ENCODE assay signal across 7 cellular contexts in genomic region chr1:153796786-153797659, GRCh38. TPM values are rescaled to one million over a fixed set of nuclear protein-coding genes. Genes with fewer than 3 reads are reported as not detected.
DNase-seq lines count a peak whose midpoint lies in the region; ATAC-seq and TF ChIP-seq lines count a peak whose summit lies in the region.

No MANE protein-coding gene starts in this region.

- no peaks in the 10 kb centered on the region for H4K20me1 ChIP-seq in OCI-LY7 (ENCODE audit: insufficient read depth, low read length)

- H3K36me3 Mint-ChIP-seq in natural killer cell treated with Interleukin-12 subunit alpha and Interleukin-12 subunit beta and Interleukin-15 and Interleukin-18, amount 100 ng/mL, for 72 hours, result no peaks in the 10 kb centered on the region

- CTCF ChIA-PET in OCI-LY7 (lab: Charles Lee; ENCODE audit: unreplicated experiment), result interaction anchor here (1.0 kb wide), 1 partner anchor 190 kb away, joined by 5 read pairs; no protein-coding TSS in a partner anchor

- no peaks in the 10 kb centered on the region for H3K9me2 ChIP-seq in OCI-LY7 (ENCODE audit: insufficient read depth, low read length)

- H3K4me1 ChIP-seq in OCI-LY7 (ENCODE audit: insufficient read depth, low read length, poor library complexity, severe bottlenecking), result peaks cover 5% of the 10 kb centered on the region

- DNase-seq in HT-29 (ENCODE audit: low spot score), result peak; percentile 80
- peak; percentile 88 for DNase-seq in OCI-LY7 (ENCODE audit: low spot score)
- peak; percentile 82 for DNase-seq in activated T-cell treated with anti-CD3 and anti-CD28 coated beads for 1 hour (ENCODE audit: low read depth)
- no peak for DNase-seq in epithelial cell of proximal tubule (ENCODE audit: low read depth)
- DNase-seq in natural killer cell treated with Interleukin-12 subunit alpha and Interleukin-12 subunit beta and Interleukin-15 and Interleukin-18, amount 100 ng/mL, for 72 hours (ENCODE audit: low spot score), result peak; percentile 74
- DNase-seq in stimulated activated naive CD8-positive, alpha-beta T cell treated with anti-CD3 and anti-CD28 coated beads, Interleukin-15, Interleukin-2, amounts not matched to agents 100 U/mL and 50 U/mL, for 24 hours, result peak; percentile 85

- H3K79me2 ChIP-seq in OCI-LY7 (ENCODE audit: insufficient read depth, low read depth, low read length), result no peaks in the 10 kb centered on the region

- H3K4me3 ChIP-seq in OCI-LY7 (ENCODE audit: low read depth, low read length, poor library complexity, severe bottlenecking) (no peak overlapping the region), epithelial cell of proximal tubule (ENCODE audit: low read depth, low read length) (no peak overlapping the region)

- POLR2A ChIA-PET in OCI-LY7 (lab: Charles Lee), result interaction anchor here (1.2 kb wide), 1 partner anchor 191 kb away, joined by 3 read pairs; no protein-coding TSS in a partner anchor

- no peak overlapping the region for H3K4me2 ChIP-seq in OCI-LY7 (ENCODE audit: low read length)

- H3K4me3 Mint-ChIP-seq in natural killer cell treated with Interleukin-12 subunit alpha and Interleukin-12 subunit beta and Interleukin-15 and Interleukin-18, amount 100 ng/mL, for 72 hours, result no peak overlapping the region

- no peaks in the 10 kb centered on the region for H3K9me3 Mint-ChIP-seq in natural killer cell treated with Interleukin-12 subunit alpha and Interleukin-12 subunit beta and Interleukin-15 and Interleukin-18, amount 100 ng/mL, for 72 hours

- peak; percentile 65 to 72 for ATAC-seq in natural killer cell treated with Interleukin-12 subunit alpha and Interleukin-12 subunit beta and Interleukin-15 and Interleukin-18, amount 100 ng/mL, for 72 hours
- ATAC-seq in stimulated activated naive CD8-positive, alpha-beta T cell treated with anti-CD3 and anti-CD28 coated beads, Interleukin-15, Interleukin-2, amounts not matched to agents 100 U/mL and 50 U/mL, for 24 hours, result peak; percentile 68

- intact Hi-C loops in OCI-LY7 (cut with micrococcal nuclease; ENCODE audit: unreplicated experiment), result loop anchor here (1.0 to 2.0 kb wide), 3 partner anchors 126 to 189 kb away; partner anchors contain the start of genes DENND4B, GATAD2B and RAB13

- peak overlapping the region in 1 of 2 donors; percentile 38 for H3K27ac Mint-ChIP-seq in natural killer cell treated with Interleukin-12 subunit alpha and Interleukin-12 subunit beta and Interleukin-15 and Interleukin-18, amount 100 ng/mL, for 72 hours

- TF ChIP-seq CTCF in GM12874 (IDR thresholded peaks at IDR 0.05; ENCODE audit: insufficient read depth, low read depth, low read length) (peak; percentile 89), OCI-LY7 (conservative IDR thresholded peaks at IDR 0.05; ENCODE audit: low read length) (peak; percentile 83), epithelial cell of proximal tubule (conservative IDR thresholded peaks at IDR 0.05; ENCODE audit: low read depth, low read length) (peak; percentile 82)

- no peaks in the 10 kb centered on the region for H3K27me3 Mint-ChIP-seq in natural killer cell treated with Interleukin-12 subunit alpha and Interleukin-12 subunit beta and Interleukin-15 and Interleukin-18, amount 100 ng/mL, for 72 hours

- no peaks in the 10 kb centered on the region for H3K9me3 ChIP-seq in OCI-LY7 (ENCODE audit: low read length)

- no TSS peak for BruUV-seq in OCI-LY7 (replicated peaks; lab: Mats Ljungman, UMichigan)

- H3K27ac ChIP-seq in OCI-LY7 (ENCODE audit: low read depth, low read length, poor library complexity, severe bottlenecking), result no peak overlapping the region

- no peak overlapping the region for H2AFZ ChIP-seq in OCI-LY7 (ENCODE audit: low read length)

- peaks cover 27 to 36% of the 10 kb centered on the region in 2 donors for H3K4me1 Mint-ChIP-seq in natural killer cell treated with Interleukin-12 subunit alpha and Interleukin-12 subunit beta and Interleukin-15 and Interleukin-18, amount 100 ng/mL, for 72 hours (ENCODE audit: low read depth in 2 of 2)

- H3K36me3 ChIP-seq in OCI-LY7 (ENCODE audit: insufficient read depth, low read length), result no peaks in the 10 kb centered on the region

RNA-seq across cellular contexts. Expression of gene SLC27A3, which starts 21.8 kb away (rescaled TPM):
- 13.8 and 14.7 TPM in 2 replicates for total RNA-seq in HT-29 (2014; rRNA removed; shearing (Covaris generic))
- 3.3 and 4.5 TPM in 2 replicates for total RNA-seq in OCI-LY7 (2014; rRNA removed; shearing (Covaris generic))
- 7.7 and 10.2 TPM in 2 replicates for total RNA-seq in OCI-LY7 (2022)
- total RNA-seq in epithelial cell of proximal tubule, result 5.1 and 6.5 TPM in 2 replicates
- total RNA-seq in natural killer cell treated with Interleukin-12 subunit alpha and Interleukin-12 subunit beta and Interleukin-15 and Interleukin-18, amount 100 ng/mL, for 72 hours, result 10 to 100 TPM; 33.6 to 69.9 TPM
